In the genomic region with DNA sequence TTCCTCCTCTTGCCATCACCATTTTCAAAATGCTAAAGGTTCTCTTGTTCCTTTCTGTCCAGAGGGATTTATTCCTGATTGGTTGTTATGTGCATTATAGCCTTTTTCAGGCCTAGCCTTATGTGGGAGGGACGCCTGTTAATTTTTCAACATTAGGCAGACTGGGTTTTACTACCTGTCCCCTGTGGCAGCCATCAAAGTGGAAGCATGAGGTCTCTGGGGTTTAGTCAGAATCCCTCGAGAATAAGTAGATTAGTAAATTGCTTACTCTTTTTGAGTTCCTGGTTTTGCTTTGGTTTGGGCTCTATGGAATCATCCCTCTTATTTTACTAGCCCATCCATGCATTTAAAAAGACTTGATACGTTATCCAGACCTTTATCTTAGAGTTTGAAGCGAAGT, we compare ENCODE assay signal across 14 cellular contexts. TPM values are rescaled to one million over a fixed set of nuclear protein-coding genes. Genes with fewer than 3 reads are reported as not detected.
DNase-seq lines count a peak whose midpoint lies in the region; ATAC-seq and TF ChIP-seq lines count a peak whose summit lies in the region.
"Had no signal": no experiment of that assay in that cellular context is flagged by ENCODE, and none has a peak within 500 bp of the region (broad histone marks: within the 10 kb centered on the region; RNA-seq: fewer than 3 reads in every experiment).

No MANE protein-coding gene starts in this region.

- no peak overlapping the region for H3K4me2 ChIP-seq in GM23338

- H3K79me2 ChIP-seq in GM23338 (replicated peaks; ENCODE audit: insufficient read depth), result peaks cover 100% of the 10 kb centered on the region

- intact Hi-C loops in CD4-positive, alpha-beta memory T cell (cut with micrococcal nuclease), result no loop called here
- intact Hi-C loops in activated T-helper 2 cell treated with anti-CD3 and anti-CD28 coated beads, Interferon-gamma antibody, Interleukin-2, Interleukin-4, amounts not matched to agents 10 μg/mL and 5 μg/mL and 100 μg/mL, durations not matched to agents 14 hours and 24 hours and 36 hours (cut with micrococcal nuclease), result no loop called here
- intact Hi-C loops in left lung (cut with DNase I), result no loop called here

- H4K20me1 ChIP-seq in GM23338 (replicated peaks; ENCODE audit: insufficient read depth), result peaks cover 60% of the 10 kb centered on the region

- H3K9me3 ChIP-seq in CD4-positive, alpha-beta memory T cell (ENCODE audit: control insufficient read depth in 1 of 2, low read length in 2 of 2), result no peaks in the 10 kb centered on the region
- no peaks in the 10 kb centered on the region for H3K9me3 ChIP-seq in left lung
- H3K9me3 ChIP-seq: ovary, upper lobe of right lung had no signal

- DNase-seq in CD4-positive, alpha-beta memory T cell, result no peak
- DNase-seq in GM23338 (ENCODE audit: low spot score) (no peak), neural crest cell (ENCODE audit: low read depth, low spot score) (no peak), left lung (no peak)
- DNase-seq in activated T-helper 2 cell treated with anti-CD3 and anti-CD28 coated beads, Interferon-gamma antibody, Interleukin-2, Interleukin-4, amounts not matched to agents 10 μg/mL and 5 μg/mL and 100 μg/mL, durations not matched to agents 14 hours and 24 hours and 36 hours (ENCODE audit: low spot score), result no peak
- DNase-seq in stimulated activated CD4-positive, alpha-beta T cell treated with anti-CD3 and anti-CD28 coated beads, Interleukin-15, amount 100 ng/mL, for 24 hours, result no peak
- DNase-seq: activated CD4-positive, alpha-beta T cell treated with anti-CD3 and anti-CD28 coated beads, Interleukin-2, amount 10 ng/mL, durations not matched to agents 7 days and 5 days; mesendoderm; ovary; RPMI8226; T-helper 1 cell; upper lobe of right lung had no signal

- no peaks in the 10 kb centered on the region for H3K9me3 Mint-ChIP-seq in CD4-positive, alpha-beta memory T cell
- H3K9me3 Mint-ChIP-seq in GM23338 (no peaks in the 10 kb centered on the region), neural crest cell (peaks cover 3% of the 10 kb centered on the region)
- no peaks in the 10 kb centered on the region for H3K9me3 Mint-ChIP-seq in activated T-helper 2 cell treated with anti-CD3 and anti-CD28 coated beads, Interferon-gamma antibody, Interleukin-2, Interleukin-4, amounts not matched to agents 10 μg/mL and 5 μg/mL and 100 μg/mL, durations not matched to agents 14 hours and 24 hours and 36 hours

- H3K9me2 ChIP-seq in GM23338 (ENCODE audit: insufficient read depth), result no peaks in the 10 kb centered on the region

- H3K4me3 Mint-ChIP-seq in CD4-positive, alpha-beta memory T cell, result peak overlapping the region in 6 of 8 donors; percentile 1 to 71 (median 28)
- no peak overlapping the region for H3K4me3 Mint-ChIP-seq in GM23338
- H3K4me3 Mint-ChIP-seq in activated T-helper 2 cell treated with anti-CD3 and anti-CD28 coated beads, Interferon-gamma antibody, Interleukin-2, Interleukin-4, amounts not matched to agents 10 μg/mL and 5 μg/mL and 100 μg/mL, durations not matched to agents 14 hours and 24 hours and 36 hours (ENCODE audit: low read depth), result no peak overlapping the region
- no peak overlapping the region for H3K4me3 Mint-ChIP-seq in neural crest cell
- H3K4me3 Mint-ChIP-seq: activated CD4-positive, alpha-beta T cell treated with anti-CD3 and anti-CD28 coated beads, Interleukin-2, amount 10 ng/mL, durations not matched to agents 7 days and 5 days had no signal

- H3K27ac ChIP-seq in CD4-positive, alpha-beta memory T cell (ENCODE audit: low read depth, low read length), result no peak overlapping the region
- H3K27ac ChIP-seq in GM23338 (ENCODE audit: low read depth), result peak overlapping the region; percentile 28; the same call in 1 of the 2 replicates
- H3K27ac ChIP-seq in left lung, result no peak overlapping the region
- H3K27ac ChIP-seq: C4-2B, ovary, upper lobe of right lung had no signal

- no peak for TF ChIP-seq CTCF in GM23338 (conservative IDR thresholded peaks at IDR 0.05; ENCODE audit: low read depth in 2 of 2)
- TF ChIP-seq CTCF in neural crest cell (conservative IDR thresholded peaks at IDR 0.05), result no peak
- TF ChIP-seq CTCF in left lung (IDR thresholded peaks at IDR 0.05), result no peak

- no peak for ATAC-seq in GM23338
- ATAC-seq in GM19023 (IDR thresholded peaks at IDR 0.05; ENCODE audit: unreplicated experiment), result no peak
- no peak for ATAC-seq in left lung
- ATAC-seq: upper lobe of right lung had no signal

- H3K27ac Mint-ChIP-seq in CD4-positive, alpha-beta memory T cell, result peak overlapping the region in 6 of 7 donors; percentile 19 to 95 (median 52)
- H3K27ac Mint-ChIP-seq in GM23338, result 0 out of 2 replicates have a peak overlapping the region, but pooled peaks have one; percentile 22
- H3K27ac Mint-ChIP-seq in activated T-helper 2 cell treated with anti-CD3 and anti-CD28 coated beads, Interferon-gamma antibody, Interleukin-2, Interleukin-4, amounts not matched to agents 10 μg/mL and 5 μg/mL and 100 μg/mL, durations not matched to agents 14 hours and 24 hours and 36 hours, result peak overlapping the region; percentile 33
- peak overlapping the region; percentile 30 for H3K27ac Mint-ChIP-seq in neural crest cell (ENCODE audit: unreplicated experiment)
- H3K27ac Mint-ChIP-seq: activated CD4-positive, alpha-beta T cell treated with anti-CD3 and anti-CD28 coated beads, Interleukin-2, amount 10 ng/mL, durations not matched to agents 7 days and 5 days had no signal

- no peaks in the 10 kb centered on the region for H3K27me3 ChIP-seq in CD4-positive, alpha-beta memory T cell (ENCODE audit: insufficient read depth, low read length)
- no peaks in the 10 kb centered on the region for H3K27me3 ChIP-seq in GM23338 (ENCODE audit: insufficient read depth)
- no peaks in the 10 kb centered on the region for H3K27me3 ChIP-seq in left lung
- H3K27me3 ChIP-seq: ovary, upper lobe of right lung had no signal

- H3K4me1 Mint-ChIP-seq in CD4-positive, alpha-beta memory T cell, result peaks cover 50 to 89% (median 65%) of the 10 kb centered on the region in 4 donors
- H3K4me1 Mint-ChIP-seq in GM23338 (peaks cover 22% of the 10 kb centered on the region; the same call in 2 of the 3 replicates), neural crest cell (peaks cover 34% of the 10 kb centered on the region)
- H3K4me1 Mint-ChIP-seq in activated T-helper 2 cell treated with anti-CD3 and anti-CD28 coated beads, Interferon-gamma antibody, Interleukin-2, Interleukin-4, amounts not matched to agents 10 μg/mL and 5 μg/mL and 100 μg/mL, durations not matched to agents 14 hours and 24 hours and 36 hours (ENCODE audit: low read depth), result peaks cover 26% of the 10 kb centered on the region

- POLR2A ChIA-PET in CD4-positive, alpha-beta memory T cell (lab: Charles Lee; ENCODE audit: partially characterized antibody), result no interaction called here

- H3K4me1 ChIP-seq in CD4-positive, alpha-beta memory T cell (ENCODE audit: insufficient read depth, low read length), result peaks cover 50% of the 10 kb centered on the region
- peaks cover 24% of the 10 kb centered on the region for H3K4me1 ChIP-seq in GM23338 (ENCODE audit: insufficient read depth)
- peaks cover 0 to 37% of the 10 kb centered on the region in 2 donors for H3K4me1 ChIP-seq in left lung

- no peaks in the 10 kb centered on the region for H3K27me3 Mint-ChIP-seq in CD4-positive, alpha-beta memory T cell
- H3K27me3 Mint-ChIP-seq in GM23338 (ENCODE audit: insufficient read depth, low read depth, poor library complexity), result peaks cover 3% of the 10 kb centered on the region
- no peaks in the 10 kb centered on the region for H3K27me3 Mint-ChIP-seq in activated T-helper 2 cell treated with anti-CD3 and anti-CD28 coated beads, Interferon-gamma antibody, Interleukin-2, Interleukin-4, amounts not matched to agents 10 μg/mL and 5 μg/mL and 100 μg/mL, durations not matched to agents 14 hours and 24 hours and 36 hours (ENCODE audit: low read depth)
- H3K27me3 Mint-ChIP-seq in neural crest cell (ENCODE audit: low read depth), result no peaks in the 10 kb centered on the region
- H3K27me3 Mint-ChIP-seq: activated CD4-positive, alpha-beta T cell treated with anti-CD3 and anti-CD28 coated beads, Interleukin-2, amount 10 ng/mL, durations not matched to agents 7 days and 5 days had no signal

- no peak overlapping the region for H2AFZ ChIP-seq in GM23338

- peaks cover 4 to 12% of the 10 kb centered on the region in 2 donors for H3K36me3 Mint-ChIP-seq in CD4-positive, alpha-beta memory T cell
- peaks cover 13% of the 10 kb centered on the region; the same call in 2 of the 3 replicates for H3K36me3 Mint-ChIP-seq in GM23338 (ENCODE audit: low read depth)
- H3K36me3 Mint-ChIP-seq in activated T-helper 2 cell treated with anti-CD3 and anti-CD28 coated beads, Interferon-gamma antibody, Interleukin-2, Interleukin-4, amounts not matched to agents 10 μg/mL and 5 μg/mL and 100 μg/mL, durations not matched to agents 14 hours and 24 hours and 36 hours (ENCODE audit: low read depth), result peaks cover 33% of the 10 kb centered on the region
- H3K36me3 Mint-ChIP-seq in neural crest cell (ENCODE audit: low read depth), result peaks cover 9% of the 10 kb centered on the region

- no peaks in the 10 kb centered on the region for H3F3A ChIP-seq in GM23338 (replicated peaks; ENCODE audit: low read depth)

- H3K4me3 ChIP-seq in CD4-positive, alpha-beta memory T cell (ENCODE audit: low read length in 2 of 2), result no peak overlapping the region
- H3K4me3 ChIP-seq in GM23338, result no peak overlapping the region
- H3K4me3 ChIP-seq in left lung, result no peak overlapping the region
- H3K4me3 ChIP-seq: ovary, upper lobe of right lung had no signal

- H3K36me3 ChIP-seq in CD4-positive, alpha-beta memory T cell (ENCODE audit: insufficient read depth, low read length), result no peaks in the 10 kb centered on the region
- H3K36me3 ChIP-seq in GM23338 (ENCODE audit: insufficient read depth), result no peaks in the 10 kb centered on the region
- peaks cover 0 to 8% of the 10 kb centered on the region in 2 donors for H3K36me3 ChIP-seq in left lung
- H3K36me3 ChIP-seq: ovary had no signal

- CTCF ChIA-PET in CD4-positive, alpha-beta memory T cell (lab: Charles Lee; ENCODE audit: partially characterized antibody), result no interaction called here

RNA-seq across cellular contexts. Expression of a gene that starts 32.4 kb away (rescaled TPM):
- total RNA-seq in CD4-positive, alpha-beta memory T cell, result 10 to 100 TPM; 80.4 to 97.4 TPM
- 10 to 100 TPM; 29.1 to 39.4 TPM for polyA plus RNA-seq in CD4-positive, alpha-beta memory T cell
- total RNA-seq in GM23338 (2014; rRNA removed; shearing (Covaris generic)), result 49.4 and 56.0 TPM in 2 replicates
- polyA plus RNA-seq in GM23338 (2016; fragmentation: Nextera tagmentation; extraction: Ambion mirVana), result 24.3 and 25.5 TPM in 2 replicates
- 103 and 107 TPM in 2 replicates for total RNA-seq in activated T-helper 2 cell treated with anti-CD3 and anti-CD28 coated beads, Interferon-gamma antibody, Interleukin-2, Interleukin-4, amounts not matched to agents 10 μg/mL and 5 μg/mL and 100 μg/mL, durations not matched to agents 14 hours and 24 hours and 36 hours
- total RNA-seq in neural crest cell (92.2 and 96.4 TPM in 2 replicates), left lung (10 to 100 TPM; 71.6 to 87.1 TPM)

RNA-seq across cellular contexts. Expression of a gene that starts 59.9 kb away (rescaled TPM):
- 10 to 100 TPM; 19.1 to 23.7 TPM for total RNA-seq in CD4-positive, alpha-beta memory T cell
- 10 to 100 TPM; 34.1 to 37.4 TPM for polyA plus RNA-seq in CD4-positive, alpha-beta memory T cell
- 14.5 and 24.4 TPM in 2 replicates for total RNA-seq in GM23338 (2014; rRNA removed; shearing (Covaris generic))
- polyA plus RNA-seq in GM23338 (2016; fragmentation: Nextera tagmentation; extraction: Ambion mirVana), result 13.0 and 13.4 TPM in 2 replicates
- 65.7 and 70.8 TPM in 2 replicates for total RNA-seq in activated T-helper 2 cell treated with anti-CD3 and anti-CD28 coated beads, Interferon-gamma antibody, Interleukin-2, Interleukin-4, amounts not matched to agents 10 μg/mL and 5 μg/mL and 100 μg/mL, durations not matched to agents 14 hours and 24 hours and 36 hours
- total RNA-seq in neural crest cell (36.2 and 37.8 TPM in 2 replicates), left lung (10 to 100 TPM; 21.7 to 21.9 TPM)

Comparison
In these comparisons a context has a peak if more than half of its experiments do, and no peak if none do; other contexts are left out.
1. H3K4me3 Mint-ChIP-seq: peak in CD4-positive, alpha-beta memory T cell (6 of 8); none in GM23338 (single experiment), activated T-helper 2 cell treated with anti-CD3 and anti-CD28 coated beads, Interferon-gamma antibody, Interleukin-2, Interleukin-4, amounts not matched to agents 10 μg/mL and 5 μg/mL and 100 μg/mL, durations not matched to agents 14 hours and 24 hours and 36 hours (single experiment) and neural crest cell (single experiment).
2. Peak in every context shown above with its lines, with median percentiles within 50 percentile points of each other: H3K27ac Mint-ChIP-seq.